Comparison of ENCODE assay signal across 8 cellular contexts in genomic region chr16:81633147-81633619, GRCh38.
DNase-seq lines count a peak whose midpoint lies in the region; TF ChIP-seq lines count a peak whose summit lies in the region.

No MANE protein-coding gene starts in this region.

- peak overlapping the region; percentile 94 for H3K27ac Mint-ChIP-seq in activated CD4-positive, alpha-beta memory T cell treated with anti-CD3 and anti-CD28 coated beads for 36 hours

- H3K9me3 Mint-ChIP-seq in activated CD4-positive, alpha-beta memory T cell treated with anti-CD3 and anti-CD28 coated beads for 36 hours, result no peaks in the 10 kb centered on the region

- 24% methylated on average over 11 of the region's 11 CpGs for WGBS in smooth muscle cell (ENCODE audit: low lambda C conversion rate)

- H3K9me3 ChIP-seq in smooth muscle cell (replicated peaks; ENCODE audit: low read depth), result no peaks in the 10 kb centered on the region

- peaks cover 24% of the 10 kb centered on the region for H4K20me1 ChIP-seq in smooth muscle cell (ENCODE audit: low read depth)

- H2AFZ ChIP-seq in smooth muscle cell (ENCODE audit: low read depth), result no peak overlapping the region

- H3K4me3 Mint-ChIP-seq in activated CD4-positive, alpha-beta memory T cell treated with anti-CD3 and anti-CD28 coated beads for 36 hours, result peak overlapping the region; percentile 52

- CTCF ChIA-PET in activated CD4-positive, alpha-beta memory T cell treated with anti-CD3 and anti-CD28 coated beads for 36 hours (lab: Charles Lee), result interaction anchor here (1.1 to 1.8 kb wide), 3 partner anchors 16 to 208 kb away, joined by 3 to 6 read pairs (median 4); no protein-coding TSS in a partner anchor

- H3F3A ChIP-seq in smooth muscle cell (ENCODE audit: low read depth), result peaks cover 25% of the 10 kb centered on the region

- no peaks in the 10 kb centered on the region for H3K27me3 ChIP-seq in smooth muscle cell (ENCODE audit: low read depth)

- peaks cover 35% of the 10 kb centered on the region for H3K79me2 ChIP-seq in smooth muscle cell (ENCODE audit: low read depth)

- H3K9ac ChIP-seq in smooth muscle cell (ENCODE audit: low read depth), result peak overlapping the region; percentile 75

- POLR2A ChIA-PET in activated CD4-positive, alpha-beta memory T cell treated with anti-CD3 and anti-CD28 coated beads for 36 hours (lab: Charles Lee), result no interaction called here

- no peaks in the 10 kb centered on the region for H3K27me3 Mint-ChIP-seq in activated CD4-positive, alpha-beta memory T cell treated with anti-CD3 and anti-CD28 coated beads for 36 hours

- H3K36me3 ChIP-seq in smooth muscle cell (ENCODE audit: low read depth), result no peaks in the 10 kb centered on the region

- H3K4me3 ChIP-seq in smooth muscle cell, result no peak overlapping the region

- peak; percentile 42 for DNase-seq in HuH-7 (ENCODE audit: low spot score)
- DNase-seq in activated CD4-positive, alpha-beta memory T cell treated with anti-CD3 and anti-CD28 coated beads for 36 hours, result no peak
- no peak for DNase-seq in epithelial cell of prostate (ENCODE audit: low read depth, low spot score)
- DNase-seq in smooth muscle cell (lab: John Stamatoyannopoulos, UW; ENCODE audit: unreplicated experiment), result no peak
- no peak for DNase-seq in putamen (ENCODE audit: low spot score)
- DNase-seq in NCI-H774 (lab: John Stamatoyannopoulos, UW), result no peak
- no peak for DNase-seq in activated gamma-delta T cell treated with Interleukin-2 at 50 U/mL for 16 hours
- DNase-seq in NCI-H1436 (lab: John Stamatoyannopoulos, UW), result no peak

- intact Hi-C loops in activated CD4-positive, alpha-beta memory T cell treated with anti-CD3 and anti-CD28 coated beads for 36 hours (cut with micrococcal nuclease), result loop anchor here (2.0 to 5.0 kb wide), 2 partner anchors 186 to 318 kb away; partner anchors contain the start of gene GAN

- peak; percentile 29 for TF ChIP-seq CTCF in smooth muscle cell (IDR thresholded peaks at IDR 0.05; ENCODE audit: borderline replicate concordance, insufficient read depth, poor library complexity, severe bottlenecking)

- peak overlapping the region; percentile 77 for H3K4me2 ChIP-seq in smooth muscle cell

- no peaks in the 10 kb centered on the region for H3K36me3 Mint-ChIP-seq in activated CD4-positive, alpha-beta memory T cell treated with anti-CD3 and anti-CD28 coated beads for 36 hours

- H3K4me1 ChIP-seq in smooth muscle cell (ENCODE audit: low read depth), result peaks cover 62% of the 10 kb centered on the region

- H3K27ac ChIP-seq in epithelial cell of prostate (peak overlapping the region; percentile 18), smooth muscle cell (ENCODE audit: low read depth) (peak overlapping the region; percentile 93)

- peaks cover 49% of the 10 kb centered on the region for H3K4me1 Mint-ChIP-seq in activated CD4-positive, alpha-beta memory T cell treated with anti-CD3 and anti-CD28 coated beads for 36 hours (ENCODE audit: low read depth)
